Comparison of ENCODE assay signal across 19 cellular contexts in the genomic region with DNA sequence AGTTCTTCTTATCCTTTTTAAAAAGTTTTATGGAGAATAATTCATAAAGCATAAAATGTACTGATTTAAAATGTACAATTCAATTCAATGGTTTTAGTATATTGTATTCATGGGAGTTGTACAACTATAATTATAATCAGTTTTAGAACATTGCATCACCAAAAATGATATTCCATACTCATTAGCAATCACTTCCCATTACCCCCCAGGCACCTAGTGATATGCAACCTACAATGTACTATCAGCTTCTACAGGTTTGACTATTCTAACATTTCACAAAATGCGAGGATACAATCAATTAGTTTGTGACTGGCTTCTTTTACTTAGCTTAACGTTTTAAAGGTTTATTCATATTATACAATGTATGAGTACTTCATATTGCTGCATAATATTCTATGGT. TPM values are rescaled to one million over a fixed set of nuclear protein-coding genes. Genes with fewer than 3 reads are reported as not detected.
DNase-seq lines count a peak whose midpoint lies in the region; ATAC-seq, FAIRE-seq and TF ChIP-seq lines count a peak whose summit lies in the region.
"Had no signal": no experiment of that assay in that cellular context is flagged by ENCODE, and none has a peak within 500 bp of the region (broad histone marks: within the 10 kb centered on the region; RNA-seq: fewer than 3 reads in every experiment).

No MANE protein-coding gene starts in this region.

- no peak overlapping the region for H3K27ac Mint-ChIP-seq in MCF 10A (ENCODE audit: low read depth, unreplicated experiment)
- H3K27ac Mint-ChIP-seq in natural killer cell treated with Interleukin-12 subunit alpha and Interleukin-12 subunit beta and Interleukin-15 and Interleukin-18, amount 100 ng/mL, for 72 hours: no peak overlapping the region
- H3K27ac Mint-ChIP-seq: CD4-positive, alpha-beta memory T cell had no signal

- no peaks in the 10 kb centered on the region for H3K27me3 Mint-ChIP-seq in MCF 10A (ENCODE audit: insufficient read depth, unreplicated experiment)
- peaks cover 0 to 14% of the 10 kb centered on the region in 2 donors for H3K27me3 Mint-ChIP-seq in natural killer cell treated with Interleukin-12 subunit alpha and Interleukin-12 subunit beta and Interleukin-15 and Interleukin-18, amount 100 ng/mL, for 72 hours

- no peak overlapping the region for H2AFZ ChIP-seq in GM23248

- H3K9me3 Mint-ChIP-seq in MCF 10A (ENCODE audit: unreplicated experiment): no peaks in the 10 kb centered on the region
- no peaks in the 10 kb centered on the region for H3K9me3 Mint-ChIP-seq in natural killer cell treated with Interleukin-12 subunit alpha and Interleukin-12 subunit beta and Interleukin-15 and Interleukin-18, amount 100 ng/mL, for 72 hours

- no peaks in the 10 kb centered on the region for H3K36me3 Mint-ChIP-seq in MCF 10A (ENCODE audit: insufficient read depth, unreplicated experiment)
- no peaks in the 10 kb centered on the region for H3K36me3 Mint-ChIP-seq in natural killer cell treated with Interleukin-12 subunit alpha and Interleukin-12 subunit beta and Interleukin-15 and Interleukin-18, amount 100 ng/mL, for 72 hours
- H3K36me3 Mint-ChIP-seq: CD4-positive, alpha-beta memory T cell had no signal

- H3K36me3 ChIP-seq in GM23248 (ENCODE audit: low read depth) (no peaks in the 10 kb centered on the region), bronchial epithelial cell (ENCODE audit: control insufficient read depth, insufficient read depth, low read length) (no peaks in the 10 kb centered on the region)
- H3K36me3 ChIP-seq: BE2C, HAP-1 had no signal

- intact Hi-C loops in MCF 10A (cut with micrococcal nuclease): no loop called here

- peaks cover 13% of the 10 kb centered on the region; the same call in 1 of the 2 replicates for H3F3A ChIP-seq in GM23248 (ENCODE audit: insufficient read depth)

- POLR2A ChIA-PET in A549 (lab: Yijun Ruan, JAX): no interaction called here
- POLR2A ChIA-PET in MCF 10A (lab: Yijun Ruan, JAX): no interaction called here

- TF ChIP-seq RAD21 in A549 (conservative IDR thresholded peaks at IDR 0.05 in 1 of 2, IDR thresholded peaks at IDR 0.05 in 1 of 2): no peak

- in situ Hi-C loops in GM23248 (cut with MboI): no loop called here

- FAIRE-seq in A549 (lab: Jason Lieb, UNC) (no peak), bronchial epithelial cell (lab: Jason Lieb, UNC) (no peak)
- FAIRE-seq: G401.6, GM12891, H1, HepG2, HTR-8/SVneo had no signal

- no TSS peak for BruUV-seq in MCF 10A (replicated peaks; lab: Mats Ljungman, UMichigan)

- TF ChIP-seq CTCF in A549 (IDR thresholded peaks at IDR 0.05) (no peak), bronchial epithelial cell (IDR thresholded peaks at IDR 0.05; ENCODE audit: insufficient read depth, low read length, severe bottlenecking) (no peak), foreskin keratinocyte (conservative IDR thresholded peaks at IDR 0.05) (no peak), MCF 10A (IDR thresholded peaks at IDR 0.05; ENCODE audit: unreplicated experiment) (no peak)

- H3K4me2 ChIP-seq in A549 (0 out of 3 replicates have a peak overlapping the region, but pooled peaks have one; percentile 30), GM23248 (ENCODE audit: unreplicated experiment) (peak overlapping the region; percentile 8)

- TF ChIP-seq EP300 in A549 (IDR thresholded peaks at IDR 0.05): no peak

- H3K9me2 ChIP-seq in GM23248 (ENCODE audit: insufficient read depth): no peaks in the 10 kb centered on the region

- H3K27ac ChIP-seq in A549 (peak overlapping the region; percentile 30 to 66; a peak in 3 of 6 replicates), GM23248 (peak overlapping the region; percentile 88), foreskin keratinocyte (peak overlapping the region; percentile 67)
- H3K27ac ChIP-seq: C4-2B had no signal

- H3K79me2 ChIP-seq in GM23248 (ENCODE audit: insufficient read depth): no peaks in the 10 kb centered on the region

- H3K4me1 Mint-ChIP-seq in MCF 10A (ENCODE audit: insufficient read depth, unreplicated experiment): no peaks in the 10 kb centered on the region
- H3K4me1 Mint-ChIP-seq in natural killer cell treated with Interleukin-12 subunit alpha and Interleukin-12 subunit beta and Interleukin-15 and Interleukin-18, amount 100 ng/mL, for 72 hours (ENCODE audit: low read depth in 2 of 2): no peaks in the 10 kb centered on the region
- H3K4me1 Mint-ChIP-seq: CD4-positive, alpha-beta memory T cell had no signal

- H3K9me3 ChIP-seq in A549: no peaks in the 10 kb centered on the region
- H3K9me3 ChIP-seq in GM23248 (ENCODE audit: low read depth): no peaks in the 10 kb centered on the region
- H3K9me3 ChIP-seq: BE2C, HAP-1 had no signal

- 48% methylated on average over 2 of the region's 2 CpGs for WGBS in A549 (ENCODE audit: missing lambda C conversion rate)
- 46 to 54% methylated on average over 2 of the region's 2 CpGs for WGBS in GM23248 (ENCODE audit: low coverage in 1 of 2, low lambda C conversion rate in 2 of 2, missing lambda C conversion rate in 2 of 2), 2 experiments

- peaks cover 14% of the 10 kb centered on the region; the same call in 2 of the 3 replicates for H3K4me1 ChIP-seq in A549
- peaks cover 27% of the 10 kb centered on the region for H3K4me1 ChIP-seq in GM23248 (ENCODE audit: insufficient read depth)
- H3K4me1 ChIP-seq in foreskin keratinocyte: peaks cover 22% of the 10 kb centered on the region
- H3K4me1 ChIP-seq: BE2C, HAP-1 had no signal

- H3K9ac ChIP-seq in GM23248: peak overlapping the region; percentile 38; the same call in 1 of the 2 replicates

- DNase-seq in A549 (ENCODE audit: low read depth in 1 of 2, low spot score in 1 of 2): no peak
- no peak for DNase-seq in GM23248
- peak; percentile 50 for DNase-seq in bronchial epithelial cell (ENCODE audit: low read depth)
- DNase-seq in foreskin keratinocyte: no peak
- DNase-seq in MCF 10A (ENCODE audit: unreplicated experiment): no peak
- DNase-seq in natural killer cell treated with Interleukin-12 subunit alpha and Interleukin-12 subunit beta and Interleukin-15 and Interleukin-18, amount 100 ng/mL, for 72 hours (ENCODE audit: low spot score): no peak
- no peak for DNase-seq in NCI-H2171 (lab: John Stamatoyannopoulos, UW)
- DNase-seq: 8988T; BE2C; CD4-positive, alpha-beta memory T cell; DMS79 had no signal

- H4K20me1 ChIP-seq in GM23248 (ENCODE audit: insufficient read depth): no peaks in the 10 kb centered on the region

- no peak overlapping the region for H3K4me3 Mint-ChIP-seq in MCF 10A (ENCODE audit: unreplicated experiment)
- H3K4me3 Mint-ChIP-seq in natural killer cell treated with Interleukin-12 subunit alpha and Interleukin-12 subunit beta and Interleukin-15 and Interleukin-18, amount 100 ng/mL, for 72 hours: no peak overlapping the region
- H3K4me3 Mint-ChIP-seq: CD4-positive, alpha-beta memory T cell had no signal

- no peak overlapping the region for H3K4me3 ChIP-seq in A549
- no peak overlapping the region for H3K4me3 ChIP-seq in GM23248
- H3K4me3 ChIP-seq in bronchial epithelial cell (ENCODE audit: low read depth, low read length): no peak overlapping the region
- H3K4me3 ChIP-seq: HAP-1 had no signal

- CTCF ChIA-PET in A549 (lab: Yijun Ruan, JAX) (no interaction called here), MCF 10A (lab: Yijun Ruan, JAX) (no interaction called here)

- TF ChIP-seq POLR2A in A549 (IDR thresholded peaks at IDR 0.05; ENCODE audit: low read length): no peak

- ATAC-seq in A549 (no peak), foreskin keratinocyte (peak; percentile 56), HG02973 (IDR thresholded peaks at IDR 0.05; ENCODE audit: unreplicated experiment) (no peak)
- no peak for ATAC-seq in natural killer cell treated with Interleukin-12 subunit alpha and Interleukin-12 subunit beta and Interleukin-15 and Interleukin-18, amount 100 ng/mL, for 72 hours
- ATAC-seq: HepG2 had no signal

- no peaks in the 10 kb centered on the region for H3K27me3 ChIP-seq in GM23248 (replicated peaks; ENCODE audit: insufficient read depth)
- H3K27me3 ChIP-seq in bronchial epithelial cell (ENCODE audit: control insufficient read depth, insufficient read depth, low read length): no peaks in the 10 kb centered on the region
- H3K27me3 ChIP-seq in foreskin keratinocyte: no peaks in the 10 kb centered on the region
- H3K27me3 ChIP-seq: BE2C had no signal

TF ChIP-seq in A549, 52 proteins besides CTCF, POLR2A, EP300 and RAD21:
- TF ChIP-seq JUN (IDR thresholded peaks at IDR 0.05): no peak
- no peak for TF ChIP-seq HDAC2 (IDR thresholded peaks at IDR 0.05)
- TF ChIP-seq E2F6 (IDR thresholded peaks at IDR 0.05; ENCODE audit: borderline replicate concordance, low read depth): no peak
- no peak for TF ChIP-seq PHF8 (IDR thresholded peaks at IDR 0.05; ENCODE audit: borderline replicate concordance, low read depth)
- TF ChIP-seq FOSB (CRISPR knock-in tag; IDR thresholded peaks at IDR 0.05): no peak
- no peak for TF ChIP-seq EHF (CRISPR knock-in tag; IDR thresholded peaks at IDR 0.05)
- TF ChIP-seq POLR2AphosphoS2 (conservative IDR thresholded peaks at IDR 0.05; ENCODE audit: low read length): no peak
- no peak for TF ChIP-seq HOXB5 (CRISPR knock-in tag; IDR thresholded peaks at IDR 0.05)
- TF ChIP-seq TFCP2L1 (CRISPR knock-in tag; IDR thresholded peaks at IDR 0.05): no peak
- TF ChIP-seq MAZ (IDR thresholded peaks at IDR 0.05; ENCODE audit: borderline replicate concordance, low read depth, low read length): no peak

RNA-seq across cellular contexts. Expression of gene USP9Y, which starts 49.9 kb away (rescaled TPM):
- polyA plus RNA-seq in A549 (2011; rRNA removed) (28.8 and 29.6 TPM in 2 replicates), A549 (2017; fragmentation: RNase III; extraction: RNeasy Plus Mini Kit Qiagen cat#74134 plus additional on column Dnase treatment) (6.2 to 6.6 TPM (median 6.3 TPM) in 3 replicates), GM23248 (2016; fragmentation: Nextera tagmentation; extraction: Ambion mirVana) (4.6 and 4.9 TPM in 2 replicates), foreskin keratinocyte (9.6 and 9.7 TPM in 2 replicates)
- polyA plus RNA-seq in A549 (2012; cell fraction: cytosol; rRNA removed): 6.3 and 6.6 TPM in 2 replicates
- 11.1 and 14.3 TPM in 2 replicates for polyA plus RNA-seq in A549 (2012; cell fraction: nucleus; rRNA removed)
- 25.3 and 30.9 TPM in 2 replicates for polyA minus RNA-seq in A549 (2011; rRNA and poly(A)+ RNA removed)
- 16.7 and 19.9 TPM in 2 replicates for total RNA-seq in GM23248 (2014; rRNA removed; shearing (Covaris generic))
- total RNA-seq in bronchial epithelial cell (15.0 TPM in 1 of 2 replicates, not detected in the other), foreskin keratinocyte (26.7 and 29.2 TPM in 2 replicates), MCF 10A (2022) (not detected in 2 replicates)
- total RNA-seq in natural killer cell treated with Interleukin-12 subunit alpha and Interleukin-12 subunit beta and Interleukin-15 and Interleukin-18, amount 100 ng/mL, for 72 hours: 10 to 100 TPM in 1 of 2 donors, not detected in 1; 16.1 TPM
- polyA plus RNA-seq: CD4-positive, alpha-beta memory T cell had no signal
